33 cellular contexts compared by ENCODE assay signal in the genomic region with DNA sequence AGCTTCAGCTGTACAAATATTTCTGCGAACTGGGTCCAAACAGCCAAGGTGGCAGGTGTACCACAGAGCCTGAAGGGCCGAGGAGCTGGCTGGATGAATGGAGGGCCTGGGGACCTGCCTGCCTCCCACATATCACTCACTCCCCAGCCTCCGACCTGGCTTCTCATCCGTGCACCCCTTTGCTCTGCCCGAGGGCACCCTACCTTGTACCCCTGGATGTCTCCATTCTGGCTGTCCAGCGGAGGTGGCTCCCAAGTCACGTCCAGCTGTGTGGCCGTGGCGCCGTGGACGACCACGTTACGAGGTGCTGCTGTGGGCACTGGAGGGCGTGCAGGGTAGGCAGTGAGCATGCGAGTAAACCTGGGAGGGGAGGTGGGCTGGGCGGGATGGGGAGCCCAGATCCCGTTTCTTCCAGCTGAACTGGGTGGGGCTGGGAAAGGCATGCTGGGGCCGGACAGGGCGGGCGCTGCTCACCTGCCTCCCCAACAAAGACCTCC.
"Had no signal": no experiment of that assay in that cellular context is flagged by ENCODE, and none has a peak within 500 bp of the region (broad histone marks: within the 10 kb centered on the region; RNA-seq: fewer than 3 reads in every experiment).

No MANE protein-coding gene starts in this region.

- H3K27ac ChIP-seq: ascending aorta, breast epithelium, cardiac muscle cell, colonic mucosa, epithelial cell of prostate, gastrocnemius medialis, heart left ventricle, WERI-Rb-1 had no signal

- DNase-seq: activated B cell treated with CpG ODN at 0.5 μM for 24 hours; activated CD4-positive, alpha-beta T cell treated with anti-CD3 and anti-CD28 coated beads for 48 hours; activated CD4-positive, alpha-beta T cell treated with anti-CD3 and anti-CD28 coated beads, Interleukin-2, amount 50 U/mL, for 1 hour; activated CD4-positive, alpha-beta T cell treated with anti-CD3 and anti-CD28 coated beads, Interleukin-2, amount 50 U/mL, for 48 hours; activated CD8-positive, alpha-beta memory T cell treated with anti-CD3 and anti-CD28 coated beads for 24 hours; activated CD8-positive, alpha-beta T cell treated with anti-CD3 and anti-CD28 coated beads for 36 hours; activated effector memory CD4-positive, alpha-beta T cell treated with Interleukin-2 at 50 U/mL for 16 hours; activated gamma-delta T cell treated with Interleukin-2 at 50 U/mL for 16 hours; activated naive CD4-positive, alpha-beta T cell treated with anti-CD3 and anti-CD28 coated beads, Interleukin-2, amount 50 U/mL, for 16 hours; activated naive CD4-positive, alpha-beta T cell treated with Interleukin-2 at 50 U/mL for 16 hours; activated T-cell treated with anti-CD3 and anti-CD28 coated beads, Interleukin-2, amount 50 U/mL, for 4 hours; central memory CD4-positive, alpha-beta T cell; cerebellar nuclear complex; colonic mucosa; effector CD8-positive, alpha-beta T cell; foreskin fibroblast; gastrocnemius medialis; glutamatergic neuron; heart left ventricle; T-helper 17 cell; T1000; WERI-Rb-1 had no signal

- H3K9me3 ChIP-seq: ascending aorta, breast epithelium, colonic mucosa, gastrocnemius medialis, heart left ventricle had no signal

- H3K27ac Mint-ChIP-seq: activated B cell treated with CpG ODN at 0.5 μM for 24 hours; activated CD8-positive, alpha-beta T cell treated with anti-CD3 and anti-CD28 coated beads for 36 hours; activated naive CD8-positive, alpha-beta T cell; activated T-helper 17 cell treated with anti-CD3 and anti-CD28 coated beads, Interleukin-2, amount 50 U/mL, for 72 hours; T-helper 17 cell; T-helper 2 cell treated with Interferon-gamma antibody and Interleukin-4, amounts not matched to agents 5 μg/mL and 100 μg/mL, for 36 hours had no signal

- FAIRE-seq: endometrium, endothelial cell of umbilical vein had no signal

- ATAC-seq: activated CD4-positive, CD25-positive, alpha-beta regulatory T cell treated with anti-CD3 and anti-CD28 coated beads, Interleukin-2, amount 50 U/mL, for 24 hours; activated CD8-positive, alpha-beta T cell treated with anti-CD3 and anti-CD28 coated beads for 36 hours; activated T-cell treated with anti-CD3 and anti-CD28 coated beads, Interleukin-2, amount 50 U/mL, for 4 hours; activated T-helper 17 cell treated with anti-CD3 and anti-CD28 coated beads, Interleukin-2, amount 50 U/mL, for 72 hours; gastrocnemius medialis; T-helper 17 cell had no signal

- H3K4me3 ChIP-seq: ascending aorta, breast epithelium, cardiac muscle cell, colonic mucosa, gastrocnemius medialis, heart left ventricle had no signal

- H3K4me3 Mint-ChIP-seq: activated B cell treated with CpG ODN at 0.5 μM for 24 hours; activated CD8-positive, alpha-beta T cell treated with anti-CD3 and anti-CD28 coated beads for 36 hours; activated naive CD8-positive, alpha-beta T cell; activated T-cell treated with anti-CD3 and anti-CD28 coated beads, Interleukin-2, amount 50 U/mL, for 4 hours; activated T-helper 17 cell treated with anti-CD3 and anti-CD28 coated beads, Interleukin-2, amount 50 U/mL, for 72 hours; brain; T-helper 17 cell; T-helper 2 cell treated with Interferon-gamma antibody and Interleukin-4, amounts not matched to agents 5 μg/mL and 100 μg/mL, for 36 hours had no signal

- H3K36me3 ChIP-seq: ascending aorta, breast epithelium, colonic mucosa, gastrocnemius medialis, heart left ventricle had no signal

- H3K4me1 Mint-ChIP-seq: activated B cell treated with CpG ODN at 0.5 μM for 24 hours; activated T-helper 17 cell treated with anti-CD3 and anti-CD28 coated beads, Interleukin-2, amount 50 U/mL, for 72 hours; brain; T-helper 17 cell had no signal

- H3K4me1 ChIP-seq: ascending aorta, breast epithelium, colonic mucosa, gastrocnemius medialis, heart left ventricle had no signal

- H3K27me3 ChIP-seq: ascending aorta, breast epithelium, cardiac muscle cell, colonic mucosa, gastrocnemius medialis, heart left ventricle had no signal

- H3K9me3 Mint-ChIP-seq: activated B cell treated with CpG ODN at 0.5 μM for 24 hours; activated CD8-positive, alpha-beta T cell treated with anti-CD3 and anti-CD28 coated beads for 36 hours; activated T-cell treated with anti-CD3 and anti-CD28 coated beads, Interleukin-2, amount 50 U/mL, for 4 hours; activated T-helper 17 cell treated with anti-CD3 and anti-CD28 coated beads, Interleukin-2, amount 50 U/mL, for 72 hours; brain; T-helper 2 cell treated with Interferon-gamma antibody and Interleukin-4, amounts not matched to agents 5 μg/mL and 100 μg/mL, for 36 hours had no signal

- H3K27me3 Mint-ChIP-seq: activated B cell treated with CpG ODN at 0.5 μM for 24 hours; activated CD8-positive, alpha-beta T cell treated with anti-CD3 and anti-CD28 coated beads for 36 hours; activated naive CD8-positive, alpha-beta T cell; activated T-helper 17 cell treated with anti-CD3 and anti-CD28 coated beads, Interleukin-2, amount 50 U/mL, for 72 hours had no signal
